In the genomic region with DNA sequence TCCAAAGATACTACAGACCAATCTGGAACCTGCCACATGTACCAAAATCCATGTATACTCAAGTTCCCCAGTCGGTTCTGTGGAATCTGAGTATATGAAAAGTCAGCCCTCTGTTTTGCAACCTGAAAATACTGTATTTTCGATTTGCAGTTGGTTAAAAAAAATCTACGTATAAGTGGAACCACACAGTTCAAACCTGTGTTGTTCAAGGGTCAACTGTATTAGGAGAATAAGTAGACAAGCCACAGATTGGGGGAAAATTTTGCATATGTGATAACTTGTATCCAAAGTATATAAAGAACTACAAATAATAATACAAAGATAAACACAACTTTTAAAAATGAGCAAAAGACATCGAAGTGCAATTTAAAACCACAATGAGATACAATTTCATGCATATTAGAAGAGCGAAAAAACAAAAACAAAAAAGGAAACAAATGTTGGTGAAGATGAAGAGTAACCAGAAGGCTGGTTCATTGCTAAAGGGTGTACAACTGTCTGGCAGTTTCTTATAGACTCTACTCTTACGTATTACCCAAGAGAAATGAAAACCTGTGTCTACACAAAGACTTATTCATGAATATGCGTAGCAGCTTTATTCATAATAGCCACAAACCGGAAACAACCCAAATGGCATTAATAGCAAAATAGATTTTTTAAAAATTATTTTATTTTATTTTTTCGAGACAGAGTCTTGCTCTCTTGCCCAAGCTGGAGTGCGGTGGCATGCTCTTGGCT, we compare ENCODE assay signal across 22 cellular contexts.
"Had no signal": no experiment of that assay in that cellular context is flagged by ENCODE, and none has a peak within 500 bp of the region (broad histone marks: within the 10 kb centered on the region; RNA-seq: fewer than 3 reads in every experiment).

No MANE protein-coding gene starts in this region.

- H3K27ac ChIP-seq: dorsolateral prefrontal cortex, lower lobe of right lung, ovary, psoas muscle, vagina had no signal

- H3K9me3 Mint-ChIP-seq: immature natural killer cell; naive thymus-derived CD8-positive, alpha-beta T cell; stimulated activated naive B cell treated with anti-CD40 and anti-IgM and Interleukin-4, amounts not matched to agents 10 μg/mL and 1 μg/mL and 100 μg/mL, for 72 hours had no signal

- H3K4me3 ChIP-seq: dorsolateral prefrontal cortex, lower lobe of right lung, ovary, psoas muscle, skin epidermis, spleen, suprapubic skin, vagina had no signal

- H3K36me3 ChIP-seq: lower lobe of right lung, ovary, spleen, suprapubic skin, vagina had no signal

- H3K4me1 ChIP-seq: psoas muscle had no signal

- H3K9me3 ChIP-seq: lower lobe of right lung, ovary, psoas muscle, spleen, suprapubic skin, vagina had no signal

- H3K27me3 ChIP-seq: ovary, spleen, suprapubic skin, vagina had no signal

- DNase-seq: dorsolateral prefrontal cortex; effector CD4-positive, alpha-beta T cell; hypothalamus; immature natural killer cell; islet precursor cell; left ventricle myocardium superior; lower lobe of right lung; naive thymus-derived CD8-positive, alpha-beta T cell; nephron progenitor cell; nucleus accumbens; ovary; posterior cingulate gyrus; psoas muscle; right cardiac atrium; spleen; stimulated activated CD4-positive, alpha-beta T cell treated with anti-CD3 and anti-CD28 coated beads, Interleukin-4, amount 100 ng/mL, for 4 hours; stimulated activated naive B cell treated with anti-CD40 and anti-IgM and Interleukin-4, amounts not matched to agents 10 μg/mL and 1 μg/mL and 100 μg/mL, for 72 hours; trophoblast cell had no signal

- ATAC-seq: left ventricle myocardium superior; lower lobe of right lung; naive thymus-derived CD8-positive, alpha-beta T cell; psoas muscle; right cardiac atrium; stimulated activated naive B cell treated with anti-CD40 and anti-IgM and Interleukin-4, amounts not matched to agents 10 μg/mL and 1 μg/mL and 100 μg/mL, for 72 hours had no signal

- H3K27me3 Mint-ChIP-seq: naive thymus-derived CD8-positive, alpha-beta T cell; stimulated activated naive B cell treated with anti-CD40 and anti-IgM and Interleukin-4, amounts not matched to agents 10 μg/mL and 1 μg/mL and 100 μg/mL, for 72 hours; stimulated activated naive CD8-positive, alpha-beta T cell treated with anti-CD3 and anti-CD28 coated beads, Interleukin-15, Interleukin-2, amounts not matched to agents 100 ng/mL and 50 ng/mL, for 24 hours had no signal

- H3K27ac Mint-ChIP-seq: nephron progenitor cell; stimulated activated naive B cell treated with anti-CD40 and anti-IgM and Interleukin-4, amounts not matched to agents 10 μg/mL and 1 μg/mL and 100 μg/mL, for 72 hours had no signal

- H3K4me3 Mint-ChIP-seq: immature natural killer cell; naive thymus-derived CD8-positive, alpha-beta T cell; nephron progenitor cell; stimulated activated naive B cell treated with anti-CD40 and anti-IgM and Interleukin-4, amounts not matched to agents 10 μg/mL and 1 μg/mL and 100 μg/mL, for 72 hours; stimulated activated naive CD8-positive, alpha-beta T cell treated with anti-CD3 and anti-CD28 coated beads, Interleukin-15, Interleukin-2, amounts not matched to agents 100 ng/mL and 50 ng/mL, for 24 hours had no signal

- H3K36me3 Mint-ChIP-seq: immature natural killer cell; naive thymus-derived CD8-positive, alpha-beta T cell; stimulated activated naive B cell treated with anti-CD40 and anti-IgM and Interleukin-4, amounts not matched to agents 10 μg/mL and 1 μg/mL and 100 μg/mL, for 72 hours had no signal
